12 cellular contexts compared by ENCODE assay signal in the genomic region with DNA sequence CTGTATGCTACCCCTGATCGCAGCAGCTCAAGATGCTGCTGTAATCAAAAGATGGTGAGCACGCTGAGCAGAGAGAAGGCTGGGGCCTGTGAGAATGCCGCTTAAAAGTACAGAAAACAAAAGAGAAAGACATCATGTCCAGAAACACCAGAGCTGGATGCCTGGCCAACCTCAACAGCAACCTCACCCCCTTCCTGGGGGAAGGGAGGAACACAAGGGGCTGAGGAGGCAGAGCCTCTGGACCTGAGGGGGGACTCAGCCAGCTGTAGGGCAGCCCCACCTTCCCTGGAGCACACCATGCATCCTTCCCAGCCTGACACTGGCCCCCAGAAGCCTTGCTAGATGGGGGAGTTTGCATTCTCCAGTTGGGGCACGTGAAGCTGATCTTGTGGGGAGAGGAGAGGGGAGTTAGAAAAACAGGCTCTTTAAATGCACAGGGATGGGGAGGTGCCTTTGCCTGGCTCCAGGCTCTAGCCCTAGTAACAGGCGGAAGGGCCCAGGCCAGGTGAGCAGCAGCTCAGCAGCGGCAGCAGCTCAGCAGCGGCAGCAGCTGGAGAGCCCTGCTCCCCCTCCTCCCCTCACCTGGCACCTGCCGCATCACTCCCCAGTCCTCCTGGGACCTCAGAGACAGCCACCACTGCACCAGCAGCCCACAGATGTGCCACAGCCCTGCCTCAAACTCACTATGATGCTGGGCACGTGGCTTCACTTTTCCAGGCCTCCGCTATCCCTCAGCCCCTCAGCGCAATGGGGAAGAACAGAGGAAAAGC.
DNase-seq lines count a peak whose midpoint lies in the region; TF ChIP-seq lines count a peak whose summit lies in the region.
"Had no signal": no experiment of that assay in that cellular context is flagged by ENCODE, and none has a peak within 500 bp of the region (broad histone marks: within the 10 kb centered on the region; RNA-seq: fewer than 3 reads in every experiment).

No MANE protein-coding gene starts in this region.

- H3K23ac ChIP-seq in H9 (ENCODE audit: insufficient read length, low read depth, low read length), result no peak overlapping the region

- H3K18ac ChIP-seq in H9 (ENCODE audit: insufficient read length, low read depth, low read length), result no peak overlapping the region

- H3K27ac Mint-ChIP-seq in H9, result peak overlapping the region; percentile 7 to 63 (median 13); a peak in 3 of 7 replicates
- no peak overlapping the region for H3K27ac Mint-ChIP-seq in activated CD4-positive, alpha-beta memory T cell treated with anti-CD3 and anti-CD28 coated beads for 36 hours
- H3K27ac Mint-ChIP-seq: dendritic cell treated with granulocyte-macrophage colony-stimulating factor and Interleukin-4, amounts not matched to agents 40 ng/mL and 50 ng/mL, for 4 days had no signal

- H3K27ac ChIP-seq in H9 (ENCODE audit: insufficient read length, low read depth, low read length), result no peak overlapping the region
- H3K27ac ChIP-seq in esophagus muscularis mucosa (replicated peaks in 1 of 4), result peak overlapping the region; percentile 58 to 84 (median 70)
- peak overlapping the region; percentile 7 to 77 (median 47) for H3K27ac ChIP-seq in stomach

- no peak overlapping the region for H3T11ph ChIP-seq in H9 (ENCODE audit: low read length)

- H3K4me2 ChIP-seq in H9 (ENCODE audit: insufficient read depth, insufficient read length, low read length), result no peak overlapping the region

- no peak overlapping the region for H4K5ac ChIP-seq in H9 (ENCODE audit: insufficient read length, low read depth, low read length)

- DNase-seq in H9 (no peak), NCI-H2196 (lab: John Stamatoyannopoulos, UW; ENCODE audit: unreplicated experiment) (peak; percentile 25), esophagus muscularis mucosa (ENCODE audit: extremely low spot score) (no peak), stomach (no peak), NCI-H2227 (lab: John Stamatoyannopoulos, UW; ENCODE audit: unreplicated experiment) (no peak), NCI-H2227 treated with DMSO at 0.1 percent for 48 hours (lab: John Stamatoyannopoulos, UW) (no peak), cerebellar cortex (ENCODE audit: low spot score) (no peak)
- no peak for DNase-seq in activated CD4-positive, alpha-beta memory T cell treated with anti-CD3 and anti-CD28 coated beads for 36 hours
- DNase-seq: stimulated activated CD4-positive, alpha-beta T cell treated with anti-CD3 and anti-CD28 coated beads, Interleukin-4, amount 100 ng/mL, for 24 hours; stimulated activated naive CD4-positive, alpha-beta T cell treated with Interleukin-2 at 50 U/mL for 16 hours had no signal

- no peak overlapping the region for H3K56ac ChIP-seq in H9 (ENCODE audit: insufficient read length, low read depth, low read length)

- POLR2A ChIA-PET in activated CD4-positive, alpha-beta memory T cell treated with anti-CD3 and anti-CD28 coated beads for 36 hours (lab: Charles Lee), result no interaction called here

- H2BK12ac ChIP-seq in H9 (ENCODE audit: insufficient read length, low read depth, low read length), result no peak overlapping the region

- peaks cover 2% of the 10 kb centered on the region; the same call in 1 of the 2 replicates for H3K27me3 Mint-ChIP-seq in H9 (ENCODE audit: low read depth)
- no peaks in the 10 kb centered on the region for H3K27me3 Mint-ChIP-seq in activated CD4-positive, alpha-beta memory T cell treated with anti-CD3 and anti-CD28 coated beads for 36 hours

- H3K36me3 ChIP-seq in esophagus muscularis mucosa (peaks cover 0 to 22% (median 18%) of the 10 kb centered on the region in 4 donors), stomach (peaks cover 0 to 29% (median 17%) of the 10 kb centered on the region in 4 donors)

- TF ChIP-seq EP300 in esophagus muscularis mucosa (IDR thresholded peaks at IDR 0.05) (no peak), stomach (IDR thresholded peaks at IDR 0.05) (no peak)

- no CpG with 5 or more reads among the region's 11 CpGs for WGBS in H9 (ENCODE audit: extremely low coverage, insufficient read length, low lambda C conversion rate)
- 76% methylated on average over 8 of the region's 11 CpGs for WGBS in esophagus muscularis mucosa
- 74 to 88% (median 82%) methylated on average over 9 to 11 of the region's 11 CpGs for WGBS in stomach, 5 donors

- peaks cover 0 to 8% (median 3%) of the 10 kb centered on the region in 3 experiments; a peak in 5 of 7 replicates for H3K36me3 Mint-ChIP-seq in H9 (ENCODE audit: insufficient read depth in 1 of 3, low read depth in 3 of 3)
- no peaks in the 10 kb centered on the region for H3K36me3 Mint-ChIP-seq in activated CD4-positive, alpha-beta memory T cell treated with anti-CD3 and anti-CD28 coated beads for 36 hours

- H3K4me3 ChIP-seq in esophagus muscularis mucosa (no peak overlapping the region), stomach (no peak overlapping the region)
- H3K4me3 ChIP-seq: mucosa of descending colon had no signal

- H3K9me3 ChIP-seq in H9 (ENCODE audit: control insufficient read depth, low read depth, low read length) (no peaks in the 10 kb centered on the region), esophagus muscularis mucosa (no peaks in the 10 kb centered on the region), stomach (no peaks in the 10 kb centered on the region)
- H3K9me3 ChIP-seq: mucosa of descending colon had no signal

- no peaks in the 10 kb centered on the region for H3K27me3 ChIP-seq in H9 (ENCODE audit: insufficient read depth, low read length)
- H3K27me3 ChIP-seq in esophagus muscularis mucosa, result no peaks in the 10 kb centered on the region
- no peaks in the 10 kb centered on the region for H3K27me3 ChIP-seq in stomach

- no peak overlapping the region for H4K91ac ChIP-seq in H9 (ENCODE audit: insufficient read length, low read depth, low read length)

- no peak overlapping the region for H3K9ac ChIP-seq in H9 (ENCODE audit: extremely low read depth, insufficient read length, low read length)

- TF ChIP-seq CTCF in H9 (conservative IDR thresholded peaks at IDR 0.05), result no peak
- TF ChIP-seq CTCF in esophagus muscularis mucosa (IDR thresholded peaks at IDR 0.05), result no peak
- TF ChIP-seq CTCF in stomach (IDR thresholded peaks at IDR 0.05), result no peak

- H2AFZ ChIP-seq in H9 (ENCODE audit: low read length), result no peak overlapping the region

- H2BK20ac ChIP-seq in H9 (ENCODE audit: low read depth, low read length, poor library complexity, severe bottlenecking), result no peak overlapping the region

- no peak overlapping the region; a peak in 1 of 5 replicates for H3K4me3 Mint-ChIP-seq in H9
- H3K4me3 Mint-ChIP-seq in activated CD4-positive, alpha-beta memory T cell treated with anti-CD3 and anti-CD28 coated beads for 36 hours, result no peak overlapping the region
- H3K4me3 Mint-ChIP-seq: dendritic cell treated with granulocyte-macrophage colony-stimulating factor and Interleukin-4, amounts not matched to agents 40 ng/mL and 50 ng/mL, for 4 days had no signal

- no peak overlapping the region for H2BK15ac ChIP-seq in H9 (ENCODE audit: low read depth, low read length)

- intact Hi-C loops in esophagus muscularis mucosa (cut with DNase I), result no loop called here
- intact Hi-C loops in stomach (cut with DNase I; ENCODE audit: low total_unique reads), result no loop called here
- intact Hi-C loops in activated CD4-positive, alpha-beta memory T cell treated with anti-CD3 and anti-CD28 coated beads for 36 hours (cut with micrococcal nuclease), result no loop called here

- H4K8ac ChIP-seq in H9 (replicated peaks; ENCODE audit: insufficient read length, low read depth, low read length), result no peak overlapping the region

- H2BK5ac ChIP-seq in H9 (ENCODE audit: insufficient read length, low read length), result no peak overlapping the region

- H3K23me2 ChIP-seq in H9 (ENCODE audit: insufficient read length, low read depth, low read length, poor library complexity, severe bottlenecking), result no peaks in the 10 kb centered on the region

- peaks cover 13% of the 10 kb centered on the region; the same call in 1 of the 2 replicates for H3K4me1 ChIP-seq in H9 (ENCODE audit: insufficient read depth, low read length)
- peaks cover 80 to 100% (median 93%) of the 10 kb centered on the region in 4 donors for H3K4me1 ChIP-seq in esophagus muscularis mucosa
- peaks cover 42 to 86% (median 65%) of the 10 kb centered on the region in 4 donors for H3K4me1 ChIP-seq in stomach

- TF ChIP-seq POLR2A in esophagus muscularis mucosa (IDR thresholded peaks at IDR 0.05; ENCODE audit: low read depth) (no peak), stomach (IDR thresholded peaks at IDR 0.05) (no peak)

- no peaks in the 10 kb centered on the region for H4K20me1 ChIP-seq in H9 (ENCODE audit: control insufficient read depth, insufficient read depth, insufficient read length)

- no peak overlapping the region for H2AK5ac ChIP-seq in H9 (ENCODE audit: insufficient read length, low read length)

- no peaks in the 10 kb centered on the region for H3K79me1 ChIP-seq in H9 (ENCODE audit: insufficient read depth, low read depth, low read length, poor library complexity, severe bottlenecking)

- CTCF ChIA-PET in activated CD4-positive, alpha-beta memory T cell treated with anti-CD3 and anti-CD28 coated beads for 36 hours (lab: Charles Lee), result interaction anchor here (0.6 to 2.4 kb wide), 2 partner anchors 36 to 73 kb away, joined by 5 to 8 read pairs; no protein-coding TSS in a partner anchor

- peaks cover 62 to 75% of the 10 kb centered on the region in 2 experiments for H3K4me1 Mint-ChIP-seq in H9
- H3K4me1 Mint-ChIP-seq in activated CD4-positive, alpha-beta memory T cell treated with anti-CD3 and anti-CD28 coated beads for 36 hours (ENCODE audit: low read depth), result peaks cover 11% of the 10 kb centered on the region

- H3K9me3 Mint-ChIP-seq in H9, result no peaks in the 10 kb centered on the region
- no peaks in the 10 kb centered on the region for H3K9me3 Mint-ChIP-seq in activated CD4-positive, alpha-beta memory T cell treated with anti-CD3 and anti-CD28 coated beads for 36 hours
- H3K9me3 Mint-ChIP-seq: dendritic cell treated with granulocyte-macrophage colony-stimulating factor and Interleukin-4, amounts not matched to agents 40 ng/mL and 50 ng/mL, for 4 days had no signal

- no peak overlapping the region for H2BK120ac ChIP-seq in H9 (ENCODE audit: low read depth, low read length, poor library complexity, severe bottlenecking)

- no peaks in the 10 kb centered on the region for H3K79me2 ChIP-seq in H9 (ENCODE audit: insufficient read depth, low read length)

- H3K4ac ChIP-seq in H9 (ENCODE audit: low read depth, low read length), result no peak overlapping the region

- H3K14ac ChIP-seq in H9 (ENCODE audit: insufficient read depth, low read length), result no peak overlapping the region
